In genomic region chr16:58588406-58588805, GRCh38 we compare ENCODE assay signal across 1 cellular context.
TF ChIP-seq lines count a peak whose summit lies in the region.

No MANE protein-coding gene starts in this region.

TF ChIP-seq in HepG2, 621 proteins besides CTCF, POLR2A, EP300 and RAD21:
- TF ChIP-seq MIXL1 (CRISPR knock-in tag; IDR thresholded peaks at IDR 0.05), result no peak
- no peak for TF ChIP-seq SOX6 (IDR thresholded peaks at IDR 0.05)
- TF ChIP-seq SOX6 (CRISPR knock-in tag; IDR thresholded peaks at IDR 0.05), result no peak
- no peak for TF ChIP-seq ZBTB21 (CRISPR knock-in tag; IDR thresholded peaks at IDR 0.05)
- no peak for TF ChIP-seq NFE2L1 (CRISPR knock-in tag; IDR thresholded peaks at IDR 0.05; ENCODE audit: borderline replicate concordance)
- TF ChIP-seq ATF1 (CRISPR knock-in tag; IDR thresholded peaks at IDR 0.05), result no peak
- TF ChIP-seq RBM22 (optimal IDR thresholded peaks at IDR 0.05; ENCODE audit: low read length), result peak; percentile 90
- TF ChIP-seq SAP130 (CRISPR knock-in tag; IDR thresholded peaks at IDR 0.05; ENCODE audit: low read depth), result no peak
